ENCODE assay signal across 26 cellular contexts in the genomic region with DNA sequence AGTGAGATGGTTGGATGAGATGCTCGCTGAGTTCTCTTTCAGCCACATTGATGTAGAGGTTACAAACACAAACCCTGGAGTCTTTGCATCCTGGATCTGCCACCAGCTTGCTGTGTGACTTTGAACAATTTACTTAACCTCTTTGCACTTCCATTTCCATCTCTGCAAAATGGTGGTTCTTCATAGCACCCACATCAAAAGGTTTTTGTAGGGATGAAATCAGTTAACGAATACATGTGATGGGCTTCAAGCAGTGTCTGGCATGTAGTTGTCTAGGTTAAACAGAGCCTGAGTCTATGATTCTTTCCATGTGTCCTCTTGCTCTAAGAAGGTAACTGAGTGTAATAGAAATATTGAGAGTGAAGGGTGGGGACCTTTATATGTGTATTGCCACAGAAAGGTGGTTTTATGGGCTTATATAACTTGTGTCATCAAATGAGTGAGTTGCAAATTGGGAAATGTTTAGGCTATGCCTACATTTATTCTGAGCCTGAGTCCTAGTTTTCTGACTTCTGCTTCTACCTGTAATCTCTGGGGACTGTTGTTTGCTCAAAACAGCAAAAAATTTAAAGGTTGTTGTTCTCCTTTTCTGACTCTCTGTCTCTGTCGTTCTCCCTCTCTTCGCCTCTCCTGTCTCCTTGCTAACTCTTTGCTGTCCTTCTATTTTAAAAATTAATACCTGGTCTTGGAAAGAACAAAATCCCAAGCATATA. TPM values are rescaled to one million over a fixed set of nuclear protein-coding genes. Genes with fewer than 3 reads are reported as not detected.
DNase-seq lines count a peak whose midpoint lies in the region; ATAC-seq and TF ChIP-seq lines count a peak whose summit lies in the region.
"Had no signal": no experiment of that assay in that cellular context is flagged by ENCODE, and none has a peak within 500 bp of the region (broad histone marks: within the 10 kb centered on the region; RNA-seq: fewer than 3 reads in every experiment).

No MANE protein-coding gene starts in this region.

- BruUV-seq in OCI-LY7 (replicated peaks; lab: Mats Ljungman, UMichigan): no TSS peak

- POLR2A ChIA-PET in CD4-positive, alpha-beta T cell (lab: Charles Lee): no interaction called here
- POLR2A ChIA-PET in OCI-LY7 (lab: Charles Lee): interaction anchor here (0.6 to 1.5 kb wide), 4 partner anchors 10 to 1986 kb away, joined by 3 to 5 read pairs (median 3); no protein-coding TSS in a partner anchor

- peak overlapping the region; percentile 19; the same call in 1 of the 2 replicates for H2AFZ ChIP-seq in OCI-LY7 (ENCODE audit: low read length)
- H2AFZ ChIP-seq in osteoblast (ENCODE audit: low read length): no peak overlapping the region

- no peaks in the 10 kb centered on the region for H3K9me3 ChIP-seq in CD4-positive, alpha-beta T cell (ENCODE audit: control insufficient read depth, low read length)
- H3K9me3 ChIP-seq in OCI-LY7 (ENCODE audit: low read length) (no peaks in the 10 kb centered on the region), osteoblast (ENCODE audit: low read depth, low read length) (no peaks in the 10 kb centered on the region)
- H3K9me3 ChIP-seq: esophagus muscularis mucosa, heart left ventricle, pancreas, suprapubic skin had no signal

- H3K4me2 ChIP-seq in OCI-LY7 (ENCODE audit: low read length) (peak overlapping the region; percentile 79), osteoblast (ENCODE audit: insufficient read depth, low read length) (no peak overlapping the region)

- H3K79me2 ChIP-seq in OCI-LY7 (ENCODE audit: insufficient read depth, low read depth, low read length): no peaks in the 10 kb centered on the region
- no peaks in the 10 kb centered on the region for H3K79me2 ChIP-seq in osteoblast (ENCODE audit: insufficient read depth, low read length)

- peaks cover 9% of the 10 kb centered on the region for H3K4me1 Mint-ChIP-seq in CD4-positive, alpha-beta T cell (ENCODE audit: low read depth)
- peaks cover 49% of the 10 kb centered on the region for H3K4me1 Mint-ChIP-seq in glutamatergic neuron (ENCODE audit: low read depth, unreplicated experiment)
- H3K4me1 Mint-ChIP-seq: T-helper 17 cell had no signal

- CTCF ChIA-PET in CD4-positive, alpha-beta T cell (lab: Charles Lee): no interaction called here
- CTCF ChIA-PET in OCI-LY7 (lab: Charles Lee; ENCODE audit: unreplicated experiment): interaction anchor here (1.5 kb wide), 1 partner anchor 94 kb away, joined by 6 read pairs; no protein-coding TSS in a partner anchor

- H3K27me3 Mint-ChIP-seq in CD4-positive, alpha-beta T cell: peaks cover 44% of the 10 kb centered on the region
- H3K27me3 Mint-ChIP-seq in glutamatergic neuron (ENCODE audit: unreplicated experiment): peaks cover 8% of the 10 kb centered on the region

- H3K27ac Mint-ChIP-seq in CD4-positive, alpha-beta T cell: no peak overlapping the region
- peak overlapping the region; percentile 80 for H3K27ac Mint-ChIP-seq in glutamatergic neuron (ENCODE audit: unreplicated experiment)
- H3K27ac Mint-ChIP-seq: activated CD4-positive, alpha-beta memory T cell treated with anti-CD3 and anti-CD28 coated beads for 36 hours; IgD-negative memory B cell; natural killer cell treated with Interleukin-12 subunit alpha and Interleukin-12 subunit beta and Interleukin-15 and Interleukin-18, amount 100 ng/mL, for 72 hours; T-helper 17 cell had no signal

- H3K4me3 Mint-ChIP-seq in CD4-positive, alpha-beta T cell: no peak overlapping the region
- H3K4me3 Mint-ChIP-seq in glutamatergic neuron (ENCODE audit: unreplicated experiment): peak overlapping the region; percentile 30
- H3K4me3 Mint-ChIP-seq: activated CD4-positive, alpha-beta memory T cell treated with anti-CD3 and anti-CD28 coated beads for 36 hours; natural killer cell treated with Interleukin-12 subunit alpha and Interleukin-12 subunit beta and Interleukin-15 and Interleukin-18, amount 100 ng/mL, for 72 hours; T-helper 17 cell had no signal

- H3K4me3 ChIP-seq in OCI-LY7 (ENCODE audit: low read depth, low read length, poor library complexity, severe bottlenecking) (peak overlapping the region; percentile 62), osteoblast (ENCODE audit: insufficient read depth, low read length) (no peak overlapping the region)
- H3K4me3 ChIP-seq: esophagus muscularis mucosa, pancreas, skin epidermis, suprapubic skin had no signal

- no peaks in the 10 kb centered on the region for H3K9me3 Mint-ChIP-seq in CD4-positive, alpha-beta T cell
- H3K9me3 Mint-ChIP-seq in glutamatergic neuron (ENCODE audit: unreplicated experiment): peaks cover 8% of the 10 kb centered on the region
- H3K9me3 Mint-ChIP-seq: activated CD4-positive, alpha-beta memory T cell treated with anti-CD3 and anti-CD28 coated beads for 36 hours; IgD-negative memory B cell; natural killer cell treated with Interleukin-12 subunit alpha and Interleukin-12 subunit beta and Interleukin-15 and Interleukin-18, amount 100 ng/mL, for 72 hours had no signal

- peaks cover 5% of the 10 kb centered on the region for H3K27me3 ChIP-seq in CD4-positive, alpha-beta T cell (ENCODE audit: control insufficient read depth, insufficient read depth, low read length)
- H3K27me3 ChIP-seq in osteoblast (ENCODE audit: insufficient read depth, low read length): peaks cover 61% of the 10 kb centered on the region

- no peaks in the 10 kb centered on the region for H4K20me1 ChIP-seq in OCI-LY7 (ENCODE audit: insufficient read depth, low read length)
- H4K20me1 ChIP-seq in osteoblast (ENCODE audit: insufficient read depth, low read length): no peaks in the 10 kb centered on the region

- intact Hi-C loops in CD4-positive, alpha-beta T cell (cut with DNase I, micrococcal nuclease): loop anchor here in 1 of 2 experiments (2.0 kb wide), 1 partner anchor 20 kb away; no protein-coding TSS in a partner anchor
- intact Hi-C loops in OCI-LY7 (cut with micrococcal nuclease; ENCODE audit: unreplicated experiment): loop anchor here (5.0 to 10.0 kb wide), 3 partner anchors 146 to 298 kb away; a partner anchor contains a TSS

- H3K9me2 ChIP-seq in OCI-LY7 (ENCODE audit: insufficient read depth, low read length): no peaks in the 10 kb centered on the region

- H3K4me1 ChIP-seq in OCI-LY7 (ENCODE audit: insufficient read depth, low read length, poor library complexity, severe bottlenecking) (peaks cover 75% of the 10 kb centered on the region), osteoblast (ENCODE audit: insufficient read depth, low read length) (no peaks in the 10 kb centered on the region)
- H3K4me1 ChIP-seq: pancreas, suprapubic skin had no signal

- no peak overlapping the region for H3K27ac ChIP-seq in CD4-positive, alpha-beta T cell (ENCODE audit: low read depth, low read length)
- H3K27ac ChIP-seq in OCI-LY7 (ENCODE audit: low read depth, low read length, poor library complexity, severe bottlenecking) (peak overlapping the region; percentile 1), osteoblast (ENCODE audit: low read depth, low read length) (no peak overlapping the region)
- H3K27ac ChIP-seq: esophagus muscularis mucosa, heart left ventricle, pancreas, skin epidermis, suprapubic skin had no signal

- no peak for DNase-seq in CD4-positive, alpha-beta T cell
- DNase-seq in OCI-LY7 (ENCODE audit: low spot score): no peak
- no peak for DNase-seq in glutamatergic neuron
- DNase-seq in osteoblast (ENCODE audit: insufficient read length, low spot score, missing footprints): peak; percentile 15
- DNase-seq in NCI-H524 (lab: John Stamatoyannopoulos, UW): no peak
- DNase-seq in NCI-H1930 (lab: John Stamatoyannopoulos, UW): no peak
- DNase-seq: activated CD4-positive, alpha-beta memory T cell treated with anti-CD3 and anti-CD28 coated beads for 36 hours; activated CD4-positive, alpha-beta T cell treated with anti-CD3 and anti-CD28 coated beads for 1 hour; activated naive CD4-positive, alpha-beta T cell; cerebellar nuclear complex; foreskin fibroblast; GDM1; GOT3; kidney; pancreas; T-helper 17 cell had no signal

- H3K36me3 ChIP-seq in OCI-LY7 (ENCODE audit: insufficient read depth, low read length): no peaks in the 10 kb centered on the region
- no peaks in the 10 kb centered on the region for H3K36me3 ChIP-seq in osteoblast (ENCODE audit: insufficient read depth, low read length)
- H3K36me3 ChIP-seq: esophagus muscularis mucosa, heart left ventricle, pancreas, suprapubic skin had no signal

- TF ChIP-seq CTCF in CD4-positive, alpha-beta T cell (IDR thresholded peaks at IDR 0.05): no peak
- no peak for TF ChIP-seq CTCF in OCI-LY7 (conservative IDR thresholded peaks at IDR 0.05; ENCODE audit: low read length)
- TF ChIP-seq CTCF in glutamatergic neuron (IDR thresholded peaks at IDR 0.05; ENCODE audit: partially characterized antibody, unreplicated experiment): no peak
- TF ChIP-seq CTCF in osteoblast (IDR thresholded peaks at IDR 0.05; ENCODE audit: extremely low read depth, low read depth, low read length): no peak

- ATAC-seq in CD4-positive, alpha-beta T cell (ENCODE audit: poor library complexity): peak; percentile 24
- no peak for ATAC-seq in GM21576 (IDR thresholded peaks at IDR 0.05; ENCODE audit: unreplicated experiment)
- ATAC-seq: natural killer cell treated with Interleukin-12 subunit alpha and Interleukin-12 subunit beta and Interleukin-15 and Interleukin-18, amount 100 ng/mL, for 72 hours; Panc1; SK-N-SH treated with all-trans-retinoic acid at 6 μM for 48 hours; T-helper 17 cell had no signal

- H3K36me3 Mint-ChIP-seq in CD4-positive, alpha-beta T cell (ENCODE audit: low read depth): no peaks in the 10 kb centered on the region
- H3K36me3 Mint-ChIP-seq in glutamatergic neuron (ENCODE audit: unreplicated experiment): no peaks in the 10 kb centered on the region
- H3K36me3 Mint-ChIP-seq: activated CD4-positive, alpha-beta memory T cell treated with anti-CD3 and anti-CD28 coated beads for 36 hours; natural killer cell treated with Interleukin-12 subunit alpha and Interleukin-12 subunit beta and Interleukin-15 and Interleukin-18, amount 100 ng/mL, for 72 hours had no signal

RNA-seq across cellular contexts. Expression of a gene that starts 27.3 kb away (rescaled TPM):
- total RNA-seq in CD4-positive, alpha-beta T cell: not detected
- not detected in 2 replicates for total RNA-seq in OCI-LY7 (2014; rRNA removed; shearing (Covaris generic))
- not detected in 2 replicates for total RNA-seq in OCI-LY7 (2022)
- total RNA-seq in glutamatergic neuron (ENCODE audit: unreplicated experiment): 6.9 TPM
- under 0.01 TPM in 1 of 2 replicates, not detected in the other for total RNA-seq in osteoblast
- total RNA-seq: activated CD4-positive, alpha-beta memory T cell treated with anti-CD3 and anti-CD28 coated beads for 36 hours; HT-29; natural killer cell treated with Interleukin-12 subunit alpha and Interleukin-12 subunit beta and Interleukin-15 and Interleukin-18, amount 100 ng/mL, for 72 hours; T-helper 17 cell had no signal
